1 cellular context compared by ENCODE assay signal in the genomic region with DNA sequence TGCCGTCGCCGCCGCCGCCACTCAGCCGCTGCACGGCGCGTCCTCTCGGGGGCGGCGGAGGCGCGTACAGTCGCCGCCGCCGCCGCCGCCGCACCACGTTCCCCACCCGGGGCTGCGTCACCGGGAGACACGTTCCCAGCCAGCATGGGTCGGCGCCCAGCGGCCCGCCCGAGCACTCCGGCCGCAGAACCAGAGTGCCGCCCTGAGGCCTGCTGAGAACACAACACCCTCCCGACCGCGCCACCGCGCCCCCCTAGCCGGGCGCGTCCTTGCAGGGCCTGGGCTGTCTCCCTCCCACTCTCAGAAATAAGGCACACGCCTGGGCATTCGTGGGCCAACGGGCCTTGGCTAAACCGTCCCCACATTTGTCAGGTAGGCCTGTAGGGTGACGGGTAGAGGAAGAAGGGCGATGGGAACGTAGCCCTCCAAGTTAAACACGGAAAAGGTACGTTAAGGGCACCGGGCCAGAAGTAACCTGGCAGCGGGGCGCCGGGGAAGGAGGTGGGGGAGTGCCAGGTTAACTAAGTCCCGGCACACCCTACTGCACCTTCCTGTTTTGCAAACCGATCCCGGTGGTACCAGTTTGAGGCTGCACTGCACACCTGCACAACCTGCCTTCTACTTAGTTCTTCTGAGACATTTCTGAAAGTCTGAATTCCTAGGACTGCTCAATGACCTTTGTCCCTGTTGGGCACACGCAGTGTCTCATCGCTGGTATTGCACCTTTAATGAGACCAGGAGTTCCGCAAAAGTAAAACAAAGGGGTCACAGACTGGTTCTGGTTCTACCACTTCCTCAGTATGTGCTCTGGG.
TF ChIP-seq lines count a peak whose summit lies in the region.

Gene MAP4K5, minus strand, starts transcription at position 68 of the 812 bp plus-strand sequence. CDS start 520 bp downstream, outside the sequence.

TF ChIP-seq in WTC11, 78 proteins besides CTCF, POLR2A, EP300 and RAD21 (continued from another document and continues in another):
- TF ChIP-seq PREB (CRISPR knock-in tag; IDR thresholded peaks at IDR 0.05; ENCODE audit: borderline replicate concordance) = no peak
- TF ChIP-seq ZNF219 (CRISPR knock-in tag; IDR thresholded peaks at IDR 0.05; ENCODE audit: borderline replicate concordance) = no peak
- no peak for TF ChIP-seq ZNF121 (CRISPR knock-in tag; IDR thresholded peaks at IDR 0.05)
- TF ChIP-seq, protein P1, sequence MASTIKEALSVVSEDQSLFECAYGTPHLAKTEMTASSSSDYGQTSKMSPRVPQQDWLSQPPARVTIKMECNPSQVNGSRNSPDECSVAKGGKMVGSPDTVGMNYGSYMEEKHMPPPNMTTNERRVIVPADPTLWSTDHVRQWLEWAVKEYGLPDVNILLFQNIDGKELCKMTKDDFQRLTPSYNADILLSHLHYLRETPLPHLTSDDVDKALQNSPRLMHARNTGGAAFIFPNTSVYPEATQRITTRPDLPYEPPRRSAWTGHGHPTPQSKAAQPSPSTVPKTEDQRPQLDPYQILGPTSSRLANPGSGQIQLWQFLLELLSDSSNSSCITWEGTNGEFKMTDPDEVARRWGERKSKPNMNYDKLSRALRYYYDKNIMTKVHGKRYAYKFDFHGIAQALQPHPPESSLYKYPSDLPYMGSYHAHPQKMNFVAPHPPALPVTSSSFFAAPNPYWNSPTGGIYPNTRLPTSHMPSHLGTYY (CRISPR knock-in tag; IDR thresholded peaks at IDR 0.05) = no peak
- TF ChIP-seq TCF7 (CRISPR knock-in tag; IDR thresholded peaks at IDR 0.05; ENCODE audit: low read depth) = no peak
- TF ChIP-seq EMX1 (CRISPR knock-in tag; IDR thresholded peaks at IDR 0.05) = no peak
- peak; percentile 29; the same call in 1 of the 2 replicates for TF ChIP-seq CREM (CRISPR knock-in tag; IDR thresholded peaks at IDR 0.05)
- TF ChIP-seq NR2C2 (CRISPR knock-in tag; IDR thresholded peaks at IDR 0.05) = no peak
- no peak for TF ChIP-seq ZBTB21 (CRISPR knock-in tag; IDR thresholded peaks at IDR 0.05; ENCODE audit: borderline replicate concordance)
- no peak for TF ChIP-seq ATF6 (CRISPR knock-in tag; IDR thresholded peaks at IDR 0.05)
- no peak for TF ChIP-seq NR3C1 (CRISPR knock-in tag; conservative IDR thresholded peaks at IDR 0.05; ENCODE audit: low read depth)
- TF ChIP-seq, protein P2, sequence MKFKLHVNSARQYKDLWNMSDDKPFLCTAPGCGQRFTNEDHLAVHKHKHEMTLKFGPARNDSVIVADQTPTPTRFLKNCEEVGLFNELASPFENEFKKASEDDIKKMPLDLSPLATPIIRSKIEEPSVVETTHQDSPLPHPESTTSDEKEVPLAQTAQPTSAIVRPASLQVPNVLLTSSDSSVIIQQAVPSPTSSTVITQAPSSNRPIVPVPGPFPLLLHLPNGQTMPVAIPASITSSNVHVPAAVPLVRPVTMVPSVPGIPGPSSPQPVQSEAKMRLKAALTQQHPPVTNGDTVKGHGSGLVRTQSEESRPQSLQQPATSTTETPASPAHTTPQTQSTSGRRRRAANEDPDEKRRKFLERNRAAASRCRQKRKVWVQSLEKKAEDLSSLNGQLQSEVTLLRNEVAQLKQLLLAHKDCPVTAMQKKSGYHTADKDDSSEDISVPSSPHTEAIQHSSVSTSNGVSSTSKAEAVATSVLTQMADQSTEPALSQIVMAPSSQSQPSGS (CRISPR knock-in tag; IDR thresholded peaks at IDR 0.05; ENCODE audit: borderline replicate concordance, low read depth) = no peak
- TF ChIP-seq ZNF512 (CRISPR knock-in tag; IDR thresholded peaks at IDR 0.05; ENCODE audit: borderline replicate concordance) = no peak
- TF ChIP-seq TEAD1 (CRISPR knock-in tag; IDR thresholded peaks at IDR 0.05) = no peak
- no peak for TF ChIP-seq CREB1 (CRISPR knock-in tag; IDR thresholded peaks at IDR 0.05)
- TF ChIP-seq JAZF1 (CRISPR knock-in tag; IDR thresholded peaks at IDR 0.05) = no peak
- TF ChIP-seq NFATC4 (CRISPR knock-in tag; IDR thresholded peaks at IDR 0.05) = no peak
- TF ChIP-seq SMAD4 (CRISPR knock-in tag; IDR thresholded peaks at IDR 0.05) = no peak
- TF ChIP-seq IRF1 (CRISPR knock-in tag; IDR thresholded peaks at IDR 0.05) = no peak
- TF ChIP-seq CBFB (CRISPR knock-in tag; IDR thresholded peaks at IDR 0.05; ENCODE audit: low read depth) = peak; percentile 67; the same call in 1 of the 2 replicates
- no peak for TF ChIP-seq JUN (CRISPR knock-in tag; IDR thresholded peaks at IDR 0.05)
- TF ChIP-seq IRF2 (CRISPR knock-in tag; IDR thresholded peaks at IDR 0.05; ENCODE audit: borderline replicate concordance, low read depth) = no peak
- peak; percentile 90 for TF ChIP-seq HMGXB4 (CRISPR knock-in tag; IDR thresholded peaks at IDR 0.05)
- TF ChIP-seq FOXK1 (CRISPR knock-in tag; IDR thresholded peaks at IDR 0.05) = peak; percentile 88
- TF ChIP-seq GABPB1 (CRISPR knock-in tag; IDR thresholded peaks at IDR 0.05) = peak; percentile 48; the same call in 1 of the 2 replicates
- TF ChIP-seq, protein P3, sequence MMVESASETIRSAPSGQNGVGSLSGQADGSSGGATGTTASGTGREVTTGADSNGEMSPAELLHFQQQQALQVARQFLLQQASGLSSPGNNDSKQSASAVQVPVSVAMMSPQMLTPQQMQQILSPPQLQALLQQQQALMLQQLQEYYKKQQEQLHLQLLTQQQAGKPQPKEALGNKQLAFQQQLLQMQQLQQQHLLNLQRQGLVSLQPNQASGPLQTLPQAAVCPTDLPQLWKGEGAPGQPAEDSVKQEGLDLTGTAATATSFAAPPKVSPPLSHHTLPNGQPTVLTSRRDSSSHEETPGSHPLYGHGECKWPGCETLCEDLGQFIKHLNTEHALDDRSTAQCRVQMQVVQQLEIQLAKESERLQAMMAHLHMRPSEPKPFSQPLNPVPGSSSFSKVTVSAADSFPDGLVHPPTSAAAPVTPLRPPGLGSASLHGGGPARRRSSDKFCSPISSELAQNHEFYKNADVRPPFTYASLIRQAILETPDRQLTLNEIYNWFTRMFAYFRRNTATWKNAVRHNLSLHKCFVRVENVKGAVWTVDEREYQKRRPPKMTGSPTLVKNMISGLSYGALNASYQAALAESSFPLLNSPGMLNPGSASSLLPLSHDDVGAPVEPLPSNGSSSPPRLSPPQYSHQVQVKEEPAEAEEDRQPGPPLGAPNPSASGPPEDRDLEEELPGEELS (CRISPR knock-in tag; IDR thresholded peaks at IDR 0.05) = peak; percentile 61; the same call in 1 of the 2 replicates
- no peak for TF ChIP-seq RELA (CRISPR knock-in tag; IDR thresholded peaks at IDR 0.05; ENCODE audit: borderline replicate concordance)
- TF ChIP-seq, protein P4, sequence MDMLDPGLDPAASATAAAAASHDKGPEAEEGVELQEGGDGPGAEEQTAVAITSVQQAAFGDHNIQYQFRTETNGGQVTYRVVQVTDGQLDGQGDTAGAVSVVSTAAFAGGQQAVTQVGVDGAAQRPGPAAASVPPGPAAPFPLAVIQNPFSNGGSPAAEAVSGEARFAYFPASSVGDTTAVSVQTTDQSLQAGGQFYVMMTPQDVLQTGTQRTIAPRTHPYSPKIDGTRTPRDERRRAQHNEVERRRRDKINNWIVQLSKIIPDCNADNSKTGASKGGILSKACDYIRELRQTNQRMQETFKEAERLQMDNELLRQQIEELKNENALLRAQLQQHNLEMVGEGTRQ (CRISPR knock-in tag; IDR thresholded peaks at IDR 0.05) = peak; percentile 39; the same call in 1 of the 2 replicates
- no peak for TF ChIP-seq ZNF317 (CRISPR knock-in tag; IDR thresholded peaks at IDR 0.05; ENCODE audit: borderline replicate concordance, low read depth)
- TF ChIP-seq NR1H2 (CRISPR knock-in tag; IDR thresholded peaks at IDR 0.05) = no peak
- no peak for TF ChIP-seq ZNF232 (CRISPR knock-in tag; IDR thresholded peaks at IDR 0.05)
- TF ChIP-seq, protein P5, sequence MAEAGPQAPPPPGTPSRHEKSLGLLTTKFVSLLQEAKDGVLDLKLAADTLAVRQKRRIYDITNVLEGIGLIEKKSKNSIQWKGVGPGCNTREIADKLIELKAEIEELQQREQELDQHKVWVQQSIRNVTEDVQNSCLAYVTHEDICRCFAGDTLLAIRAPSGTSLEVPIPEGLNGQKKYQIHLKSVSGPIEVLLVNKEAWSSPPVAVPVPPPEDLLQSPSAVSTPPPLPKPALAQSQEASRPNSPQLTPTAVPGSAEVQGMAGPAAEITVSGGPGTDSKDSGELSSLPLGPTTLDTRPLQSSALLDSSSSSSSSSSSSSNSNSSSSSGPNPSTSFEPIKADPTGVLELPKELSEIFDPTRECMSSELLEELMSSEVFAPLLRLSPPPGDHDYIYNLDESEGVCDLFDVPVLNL (CRISPR knock-in tag; IDR thresholded peaks at IDR 0.05; ENCODE audit: borderline replicate concordance, low read depth) = no peak
- TF ChIP-seq MLX (CRISPR knock-in tag; IDR thresholded peaks at IDR 0.05) = no peak
- TF ChIP-seq ZSCAN18 (CRISPR knock-in tag; IDR thresholded peaks at IDR 0.05) = no peak
- TF ChIP-seq NFE2L1 (CRISPR knock-in tag; IDR thresholded peaks at IDR 0.05) = no peak
- no peak for TF ChIP-seq ZNF396 (CRISPR knock-in tag; IDR thresholded peaks at IDR 0.05; ENCODE audit: borderline replicate concordance)
- TF ChIP-seq ATF1 (CRISPR knock-in tag; IDR thresholded peaks at IDR 0.05) = no peak
